Comparison of ENCODE assay signal across 15 cellular contexts in genomic region chr2:223586261-223586660, GRCh38. TPM values are rescaled to one million over a fixed set of nuclear protein-coding genes. Genes with fewer than 3 reads are reported as not detected.
DNase-seq lines count a peak whose midpoint lies in the region; ATAC-seq and TF ChIP-seq lines count a peak whose summit lies in the region.
"Had no signal": no experiment of that assay in that cellular context is flagged by ENCODE, and none has a peak within 500 bp of the region (broad histone marks: within the 10 kb centered on the region; RNA-seq: fewer than 3 reads in every experiment).

No MANE protein-coding gene starts in this region.

- H4K20me1 ChIP-seq in smooth muscle cell (ENCODE audit: low read depth) = no peaks in the 10 kb centered on the region
- H4K20me1 ChIP-seq: BLaER1 had no signal

- no peaks in the 10 kb centered on the region for H3K27me3 ChIP-seq in smooth muscle cell (ENCODE audit: low read depth)
- H3K27me3 ChIP-seq: BLaER1 had no signal

- no peaks in the 10 kb centered on the region for H3K79me2 ChIP-seq in smooth muscle cell (ENCODE audit: low read depth)

- peaks cover 3% of the 10 kb centered on the region for H3F3A ChIP-seq in smooth muscle cell (ENCODE audit: low read depth)

- WGBS in smooth muscle cell (ENCODE audit: low lambda C conversion rate) = 18% methylated on average over 2 of the region's 2 CpGs

- H3K4me1 ChIP-seq in smooth muscle cell (ENCODE audit: low read depth) = peaks cover 27% of the 10 kb centered on the region

- H3K36me3 ChIP-seq in smooth muscle cell (ENCODE audit: low read depth) = no peaks in the 10 kb centered on the region
- H3K36me3 ChIP-seq: BLaER1 had no signal

- peak overlapping the region; percentile 14 for H3K27ac ChIP-seq in smooth muscle cell (ENCODE audit: low read depth)
- H3K27ac ChIP-seq: BLaER1 had no signal

- no peaks in the 10 kb centered on the region for H3K9me3 ChIP-seq in smooth muscle cell (replicated peaks; ENCODE audit: low read depth)
- H3K9me3 ChIP-seq: BLaER1 had no signal

- no peak overlapping the region for H3K9ac ChIP-seq in smooth muscle cell (ENCODE audit: low read depth)
- H3K9ac ChIP-seq: BLaER1 had no signal

- DNase-seq in SIG-M5 treated with dmso at 0.1 percent for 504 hours (lab: John Stamatoyannopoulos, UW; ENCODE audit: unreplicated experiment) (peak; percentile 44), SIG-M5 (lab: John Stamatoyannopoulos, UW) (no peak), NCI-H748 (lab: John Stamatoyannopoulos, UW; ENCODE audit: unreplicated experiment) (peak; percentile 98), choroid plexus epithelial cell (ENCODE audit: low read depth) (peak; percentile 98), smooth muscle cell (lab: John Stamatoyannopoulos, UW; ENCODE audit: unreplicated experiment) (no peak), NCI-H1048 (lab: John Stamatoyannopoulos, UW) (no peak)
- DNase-seq: activated CD4-positive, alpha-beta T cell treated with anti-CD3 and anti-CD28 coated beads, Interleukin-2, amount 10 ng/mL, durations not matched to agents 24 days and 14 days; effector memory CD8-positive, alpha-beta T cell; NCI-H2107; Right ventricle myocardium superior had no signal

- H2AFZ ChIP-seq in smooth muscle cell (ENCODE audit: low read depth) = no peak overlapping the region

- H3K4me3 ChIP-seq in choroid plexus epithelial cell (ENCODE audit: low read depth, low read length) (no peak overlapping the region), smooth muscle cell (no peak overlapping the region)
- H3K4me3 ChIP-seq: BLaER1 had no signal

- TF ChIP-seq CTCF in choroid plexus epithelial cell (conservative IDR thresholded peaks at IDR 0.05; ENCODE audit: low read depth, low read length) (no peak), smooth muscle cell (IDR thresholded peaks at IDR 0.05; ENCODE audit: borderline replicate concordance, insufficient read depth, poor library complexity, severe bottlenecking) (no peak)

- ATAC-seq in HG03460 (IDR thresholded peaks at IDR 0.05; ENCODE audit: unreplicated experiment) (no peak), HG02763 (IDR thresholded peaks at IDR 0.05; ENCODE audit: unreplicated experiment) (no peak)
- ATAC-seq: activated naive CD4-positive, alpha-beta T cell treated with anti-CD3 and anti-CD28 coated beads, Interleukin-2, amount 50 U/mL, for 72 hours; effector memory CD8-positive, alpha-beta T cell; natural killer cell treated with Interleukin-12 subunit alpha and Interleukin-12 subunit beta and Interleukin-15 and Interleukin-18, amount 100 ng/mL, for 72 hours had no signal

- peak overlapping the region; percentile 47 for H3K4me2 ChIP-seq in smooth muscle cell
- H3K4me2 ChIP-seq: BLaER1 had no signal

RNA-seq across cellular contexts. Expression of gene SCG2, which starts 15.9 kb away (rescaled TPM):
- 34.7 and 41.5 TPM in 2 replicates for total RNA-seq in smooth muscle cell
- polyA plus RNA-seq in smooth muscle cell = 22.4 and 29.1 TPM in 2 replicates
- total RNA-seq: activated CD4-positive, alpha-beta T cell treated with anti-CD3 and anti-CD28 coated beads, Interleukin-2, amount 10 ng/mL, durations not matched to agents 24 days and 14 days; activated naive CD4-positive, alpha-beta T cell treated with anti-CD3 and anti-CD28 coated beads, Interleukin-2, amount 50 U/mL, for 72 hours; Right ventricle myocardium superior had no signal

Comparison
In these comparisons a context has a peak if more than half of its experiments do, and no peak if none do; other contexts are left out.
1. DNase-seq: peak in SIG-M5 treated with dmso at 0.1 percent for 504 hours (single experiment), NCI-H748 (single experiment) and choroid plexus epithelial cell (single experiment); none in SIG-M5 (single experiment), smooth muscle cell (single experiment) and NCI-H1048 (single experiment).